In genomic region chr12:20280515-20280914, GRCh38 we compare ENCODE assay signal across 27 cellular contexts.
DNase-seq lines count a peak whose midpoint lies in the region; ATAC-seq and TF ChIP-seq lines count a peak whose summit lies in the region.
"Had no signal": no experiment of that assay in that cellular context is flagged by ENCODE, and none has a peak within 500 bp of the region (broad histone marks: within the 10 kb centered on the region; RNA-seq: fewer than 3 reads in every experiment).

No MANE protein-coding gene starts in this region.

- peak; percentile 3 for DNase-seq in HCEC 1CT
- DNase-seq in MV-4-11 (lab: John Stamatoyannopoulos, UW), result peak; percentile 81
- DNase-seq in choroid plexus epithelial cell (ENCODE audit: low read depth), result peak; percentile 50
- DNase-seq in osteoblast (ENCODE audit: insufficient read length, low spot score, missing footprints), result no peak
- DNase-seq in hepatocyte (ENCODE audit: low spot score), result no peak
- DNase-seq: activated CD8-positive, alpha-beta T cell treated with anti-CD3 and anti-CD28 coated beads, Interleukin-2, amount 10 ng/mL, durations not matched to agents 7 days and 5 days; activated naive CD8-positive, alpha-beta T cell treated with anti-CD3 and anti-CD28 coated beads, Interleukin-2, amount 10 ng/mL, durations not matched to agents 7 days and 5 days; activated T-cell treated with anti-CD3 and anti-CD28 coated beads for 4 hours; cerebellar nuclear complex; GF-D8; H7; head of caudate nucleus; mucosa of descending colon; NCI-H1092 treated with DMSO at 0.1 percent for 48 hours; NCI-H1930; NCI-H524; pancreas; stimulated activated CD4-positive, alpha-beta T cell treated with anti-CD3 and anti-CD28 coated beads, Interleukin-4, amount 100 ng/mL, for 24 hours; substantia nigra; T-helper 17 cell; upper lobe of left lung had no signal

- H3K4me1 ChIP-seq in osteoblast (ENCODE audit: insufficient read depth, low read length) (no peaks in the 10 kb centered on the region), hepatocyte (ENCODE audit: insufficient read depth) (no peaks in the 10 kb centered on the region)
- H3K4me1 ChIP-seq: BLaER1, pancreas, SJSA1, upper lobe of left lung had no signal

- 92% methylated on average over 3 of the region's 3 CpGs for WGBS in hepatocyte (ENCODE audit: low lambda C conversion rate, missing lambda C conversion rate)

- no peaks in the 10 kb centered on the region for H3K27me3 ChIP-seq in osteoblast (ENCODE audit: insufficient read depth, low read length)
- no peaks in the 10 kb centered on the region for H3K27me3 ChIP-seq in hepatocyte
- H3K27me3 ChIP-seq: BLaER1, pancreas, right atrium auricular region, SJSA1, upper lobe of left lung had no signal

- ATAC-seq in HG03139 (IDR thresholded peaks at IDR 0.05; ENCODE audit: unreplicated experiment) (no peak), HG03135 (IDR thresholded peaks at IDR 0.05; ENCODE audit: unreplicated experiment) (no peak)
- ATAC-seq: activated CD8-positive, alpha-beta T cell treated with anti-CD3 and anti-CD28 coated beads, Interleukin-2, amount 10 ng/mL, durations not matched to agents 7 days and 5 days; mucosa of descending colon; pancreas; stimulated activated effector memory CD8-positive, alpha-beta T cell treated with anti-CD3 and anti-CD28 coated beads, Interleukin-12 subunit alpha, Interleukin-12 subunit beta, amount 100 ng/mL, for 72 hours; T-helper 17 cell had no signal

- no peaks in the 10 kb centered on the region for H3K9me3 ChIP-seq in osteoblast (ENCODE audit: low read depth, low read length)
- no peaks in the 10 kb centered on the region for H3K9me3 ChIP-seq in hepatocyte (ENCODE audit: low read depth)
- H3K9me3 ChIP-seq: BLaER1, mucosa of descending colon, pancreas, right atrium auricular region, SJSA1, upper lobe of left lung had no signal

- no peak for TF ChIP-seq CTCF in choroid plexus epithelial cell (conservative IDR thresholded peaks at IDR 0.05; ENCODE audit: low read depth, low read length)
- TF ChIP-seq CTCF in osteoblast (IDR thresholded peaks at IDR 0.05; ENCODE audit: extremely low read depth, low read depth, low read length), result no peak
- no peak for TF ChIP-seq CTCF in hepatocyte (IDR thresholded peaks at IDR 0.05; ENCODE audit: poor library complexity)

- H3K36me3 ChIP-seq in osteoblast (ENCODE audit: insufficient read depth, low read length), result no peaks in the 10 kb centered on the region
- H3K36me3 ChIP-seq in hepatocyte (replicated peaks; ENCODE audit: insufficient read depth, low read depth), result no peaks in the 10 kb centered on the region
- H3K36me3 ChIP-seq: BLaER1, pancreas, right atrium auricular region, SJSA1, upper lobe of left lung had no signal

- H4K20me1 ChIP-seq in osteoblast (ENCODE audit: insufficient read depth, low read length) (no peaks in the 10 kb centered on the region), hepatocyte (ENCODE audit: insufficient read depth, poor library complexity, severe bottlenecking) (no peaks in the 10 kb centered on the region)
- H4K20me1 ChIP-seq: BLaER1 had no signal

- H3K79me2 ChIP-seq in osteoblast (ENCODE audit: insufficient read depth, low read length) (no peaks in the 10 kb centered on the region), hepatocyte (no peaks in the 10 kb centered on the region)

- H3K4me2 ChIP-seq in osteoblast (ENCODE audit: insufficient read depth, low read length) (peak overlapping the region; percentile 33), hepatocyte (no peak overlapping the region)
- H3K4me2 ChIP-seq: BLaER1 had no signal

- H2AFZ ChIP-seq in osteoblast (ENCODE audit: low read length) (peak overlapping the region; percentile 58), hepatocyte (no peak overlapping the region)

- H3K4me3 ChIP-seq in choroid plexus epithelial cell (ENCODE audit: low read depth, low read length) (no peak overlapping the region), osteoblast (ENCODE audit: insufficient read depth, low read length) (no peak overlapping the region), hepatocyte (no peak overlapping the region)
- H3K4me3 ChIP-seq: BLaER1, mucosa of descending colon, pancreas, right atrium auricular region, SJSA1, upper lobe of left lung had no signal

- H3K9me2 ChIP-seq in hepatocyte (replicated peaks; ENCODE audit: insufficient read depth), result no peaks in the 10 kb centered on the region

- H3K27ac ChIP-seq in osteoblast (ENCODE audit: low read depth, low read length) (peak overlapping the region; percentile 40), hepatocyte (no peak overlapping the region)
- H3K27ac ChIP-seq: BLaER1, pancreas, right atrium auricular region, SJSA1, upper lobe of left lung had no signal

Comparison
In these comparisons a context has a peak if more than half of its experiments do, and no peak if none do; other contexts are left out.
1. DNase-seq: peak in HCEC 1CT (single experiment), MV-4-11 (single experiment) and choroid plexus epithelial cell (single experiment); none in osteoblast (single experiment) and hepatocyte (single experiment).